Comparison of ENCODE assay signal across 8 cellular contexts in genomic region chr12:53048033-53048779, GRCh38. TPM values are rescaled to one million over a fixed set of nuclear protein-coding genes. Genes with fewer than 3 reads are reported as not detected.
DNase-seq lines count a peak whose midpoint lies in the region; ATAC-seq and TF ChIP-seq lines count a peak whose summit lies in the region.

No MANE protein-coding gene starts in this region.

- DNase-seq in activated CD4-positive, alpha-beta T cell treated with anti-CD3 and anti-CD28 coated beads for 36 hours: peak; percentile 16
- no peak for DNase-seq in activated CD4-positive, alpha-beta T cell treated with anti-CD3 and anti-CD28 coated beads, Interleukin-2, amount 50 U/mL, for 1 hour
- DNase-seq in Peyer's patch: peak in 2 of 3 donors; percentile 62 to 73
- DNase-seq in effector memory CD8-positive, alpha-beta T cell: no peak
- peak; percentile 63 to 75 (median 69) for DNase-seq in mucosa of descending colon
- DNase-seq in upper lobe of right lung: peak; percentile 89
- no peak for DNase-seq in NCI-H524 treated with DMSO at 0.1 percent for 48 hours (lab: John Stamatoyannopoulos, UW)
- DNase-seq in erythroblast (lab: John Stamatoyannopoulos, UW): no peak

- H3K4me1 ChIP-seq in Peyer's patch (peaks cover 8 to 68% (median 13%) of the 10 kb centered on the region in 4 donors), mucosa of descending colon (ENCODE audit: low read depth) (peaks cover 57% of the 10 kb centered on the region), upper lobe of right lung (peaks cover 54% of the 10 kb centered on the region)

- H3K36me3 ChIP-seq in Peyer's patch: no peaks in the 10 kb centered on the region
- no peaks in the 10 kb centered on the region for H3K36me3 ChIP-seq in mucosa of descending colon (ENCODE audit: low read depth)
- peaks cover 9% of the 10 kb centered on the region for H3K36me3 ChIP-seq in upper lobe of right lung

- no peaks in the 10 kb centered on the region for H3K9me3 Mint-ChIP-seq in activated CD4-positive, alpha-beta T cell treated with anti-CD3 and anti-CD28 coated beads for 36 hours (ENCODE audit: low read depth)
- no peaks in the 10 kb centered on the region for H3K9me3 Mint-ChIP-seq in effector memory CD8-positive, alpha-beta T cell

- ATAC-seq in activated CD4-positive, alpha-beta T cell treated with anti-CD3 and anti-CD28 coated beads for 36 hours: no peak
- ATAC-seq in effector memory CD8-positive, alpha-beta T cell (replicated peaks): no peak
- ATAC-seq in mucosa of descending colon: peak; percentile 11
- peak; percentile 24 for ATAC-seq in upper lobe of right lung

- H3K9me3 ChIP-seq in Peyer's patch (no peaks in the 10 kb centered on the region), mucosa of descending colon (no peaks in the 10 kb centered on the region), upper lobe of right lung (no peaks in the 10 kb centered on the region)

- intact Hi-C loops in activated CD4-positive, alpha-beta T cell treated with anti-CD3 and anti-CD28 coated beads for 36 hours (cut with DNase I, micrococcal nuclease): no loop called here
- intact Hi-C loops in mucosa of descending colon (cut with DNase I, micrococcal nuclease): no loop called here
- intact Hi-C loops in upper lobe of right lung (cut with DNase I): no loop called here

- H3K27ac ChIP-seq in Peyer's patch: peak overlapping the region; percentile 77 to 94 (median 92)
- peak overlapping the region; percentile 98 for H3K27ac ChIP-seq in upper lobe of right lung

- H3K27me3 ChIP-seq in Peyer's patch (no peaks in the 10 kb centered on the region), upper lobe of right lung (no peaks in the 10 kb centered on the region)

- H3K36me3 Mint-ChIP-seq in activated CD4-positive, alpha-beta T cell treated with anti-CD3 and anti-CD28 coated beads for 36 hours (ENCODE audit: low read depth): no peaks in the 10 kb centered on the region
- peaks cover 3% of the 10 kb centered on the region for H3K36me3 Mint-ChIP-seq in effector memory CD8-positive, alpha-beta T cell (ENCODE audit: insufficient read depth)

- TF ChIP-seq CTCF in Peyer's patch (IDR thresholded peaks at IDR 0.05) (peak in 3 of 6 experiments; percentile 21 to 41 (median 39)), mucosa of descending colon (IDR thresholded peaks at IDR 0.05) (no peak), upper lobe of right lung (IDR thresholded peaks at IDR 0.05) (peak; percentile 29)

- H3K4me1 Mint-ChIP-seq in activated CD4-positive, alpha-beta T cell treated with anti-CD3 and anti-CD28 coated beads for 36 hours: peaks cover 30% of the 10 kb centered on the region
- peaks cover 4 to 19% of the 10 kb centered on the region in 2 donors for H3K4me1 Mint-ChIP-seq in effector memory CD8-positive, alpha-beta T cell (ENCODE audit: low read depth in 2 of 2)

- no peak for TF ChIP-seq POLR2A in Peyer's patch (IDR thresholded peaks at IDR 0.05)
- TF ChIP-seq POLR2A in erythroblast (IDR thresholded peaks at IDR 0.05; ENCODE audit: low read length): no peak

- peak overlapping the region; percentile 25 for H3K27ac Mint-ChIP-seq in activated CD4-positive, alpha-beta T cell treated with anti-CD3 and anti-CD28 coated beads for 36 hours
- peak overlapping the region in 1 of 2 donors; percentile 77 for H3K27ac Mint-ChIP-seq in effector memory CD8-positive, alpha-beta T cell

- H3K4me3 ChIP-seq in Peyer's patch (peak overlapping the region; percentile 42 to 66 (median 62)), mucosa of descending colon (no peak overlapping the region), upper lobe of right lung (peak overlapping the region; percentile 86)

- POLR2A ChIA-PET in activated CD4-positive, alpha-beta T cell treated with anti-CD3 and anti-CD28 coated beads for 36 hours (lab: Charles Lee): interaction anchor here (1.2 kb wide), 1 partner anchor 42 kb away, joined by 3 read pairs; the partner anchor contains the start of gene EIF4B

- CTCF ChIA-PET in activated CD4-positive, alpha-beta T cell treated with anti-CD3 and anti-CD28 coated beads for 36 hours (lab: Charles Lee): interaction anchor here (0.6 to 2.4 kb wide), 15 partner anchors 10 to 297 kb away, joined by 3 to 11 read pairs (median 4); partner anchors contain the start of gene SOAT2

- peak overlapping the region; percentile 32 for H3K4me3 Mint-ChIP-seq in activated CD4-positive, alpha-beta T cell treated with anti-CD3 and anti-CD28 coated beads for 36 hours
- H3K4me3 Mint-ChIP-seq in effector memory CD8-positive, alpha-beta T cell: peak overlapping the region; percentile 62 to 67

- no peaks in the 10 kb centered on the region for H3K27me3 Mint-ChIP-seq in activated CD4-positive, alpha-beta T cell treated with anti-CD3 and anti-CD28 coated beads for 36 hours
- no peaks in the 10 kb centered on the region for H3K27me3 Mint-ChIP-seq in effector memory CD8-positive, alpha-beta T cell

RNA-seq across cellular contexts. Expression of gene TNS2, which starts 1.7 kb away (rescaled TPM):
- total RNA-seq in activated CD4-positive, alpha-beta T cell treated with anti-CD3 and anti-CD28 coated beads for 36 hours: 1 to 10 TPM in 1 of 2 experiments, under 1 TPM in 1; 0.77 to 2.4 TPM
- total RNA-seq in Peyer's patch: 100 to 1,000 TPM in 3 of 4 donors, 10 to 100 TPM in 1; 29.2 to 274 (median 154) TPM
- 100 to 1,000 TPM in 1 of 3 donors, 10 to 100 TPM in 2; 22.6 to 119 (median 51.9) TPM for total RNA-seq in mucosa of descending colon
- 232 TPM for total RNA-seq in upper lobe of right lung

RNA-seq across cellular contexts. Expression of gene SPRYD3, which starts 31.0 kb away (rescaled TPM):
- 10 to 100 TPM; 13.7 to 18.2 TPM for total RNA-seq in activated CD4-positive, alpha-beta T cell treated with anti-CD3 and anti-CD28 coated beads for 36 hours
- total RNA-seq in Peyer's patch (10 to 100 TPM; 27.8 to 38.7 (median 34.8) TPM), mucosa of descending colon (10 to 100 TPM; 27.3 to 51.0 (median 32.5) TPM), upper lobe of right lung (50.4 TPM)

RNA-seq across cellular contexts. Expression of gene EIF4B, which starts 42.0 kb away (rescaled TPM):
- 100 to 1,000 TPM; 698 to 781 TPM for total RNA-seq in activated CD4-positive, alpha-beta T cell treated with anti-CD3 and anti-CD28 coated beads for 36 hours
- total RNA-seq in Peyer's patch: 100 to 1,000 TPM; 234 to 531 (median 250) TPM
- total RNA-seq in mucosa of descending colon: 100 to 1,000 TPM; 341 to 535 (median 345) TPM
- 436 TPM for total RNA-seq in upper lobe of right lung

RNA-seq across cellular contexts. Expression of gene IGFBP6, which starts 49.3 kb away (rescaled TPM):
- 1 to 10 TPM; 1.3 to 2.4 TPM for total RNA-seq in activated CD4-positive, alpha-beta T cell treated with anti-CD3 and anti-CD28 coated beads for 36 hours
- 100 to 1,000 TPM in 2 of 4 donors, 10 to 100 TPM in 2; 68.5 to 191 (median 128) TPM for total RNA-seq in Peyer's patch
- 10 to 100 TPM in 2 of 3 donors, 1 to 10 TPM in 1; 10.0 to 93.4 (median 27.1) TPM for total RNA-seq in mucosa of descending colon
- total RNA-seq in upper lobe of right lung: 34.6 TPM

RNA-seq across cellular contexts. Expression of gene SOAT2, which starts 55.1 kb away (rescaled TPM):
- total RNA-seq in activated CD4-positive, alpha-beta T cell treated with anti-CD3 and anti-CD28 coated beads for 36 hours: under 1 TPM; 0.57 to 0.79 TPM
- total RNA-seq in Peyer's patch: 10 to 100 TPM in 3 of 4 donors, not detected in 1; 13.3 to 55.0 (median 34.5) TPM
- total RNA-seq in mucosa of descending colon: under 1 TPM in 1 of 3 donors, not detected in 2; 0.41 TPM
- not detected for total RNA-seq in upper lobe of right lung

Comparison
In these comparisons a context has a peak if more than half of its experiments do, and no peak if none do; other contexts are left out.
1. DNase-seq: peak in activated CD4-positive, alpha-beta T cell treated with anti-CD3 and anti-CD28 coated beads for 36 hours (single experiment), Peyer's patch (2 of 3), mucosa of descending colon (3 of 3) and upper lobe of right lung (single experiment); none in activated CD4-positive, alpha-beta T cell treated with anti-CD3 and anti-CD28 coated beads, Interleukin-2, amount 50 U/mL, for 1 hour (single experiment), effector memory CD8-positive, alpha-beta T cell (0 of 3), NCI-H524 treated with DMSO at 0.1 percent for 48 hours (single experiment) and erythroblast (0 of 2).
2. ATAC-seq: peak in mucosa of descending colon (single experiment) and upper lobe of right lung (single experiment); none in activated CD4-positive, alpha-beta T cell treated with anti-CD3 and anti-CD28 coated beads for 36 hours (single experiment) and effector memory CD8-positive, alpha-beta T cell (single experiment).
3. RNA of gene TNS2, which starts 1.7 kb away (total RNA-seq): 232 TPM in upper lobe of right lung (single experiment), 29.2 to 274 TPM in Peyer's patch and 22.6 to 119 TPM in mucosa of descending colon; 0.77 to 2.4 TPM in activated CD4-positive, alpha-beta T cell treated with anti-CD3 and anti-CD28 coated beads for 36 hours; every median in the first group is over 4 times any median in the second.